ENCODE assay signal across 9 cellular contexts in genomic region chr20:49630396-49630951, GRCh38.
DNase-seq lines count a peak whose midpoint lies in the region; ATAC-seq and TF ChIP-seq lines count a peak whose summit lies in the region.
"Had no signal": no experiment of that assay in that cellular context is flagged by ENCODE, and none has a peak within 500 bp of the region (broad histone marks: within the 10 kb centered on the region; RNA-seq: fewer than 3 reads in every experiment).

No MANE protein-coding gene starts in this region.

- peak overlapping the region; percentile 74 for H3K27ac ChIP-seq in neutrophil

- H3K4me1 Mint-ChIP-seq in Caco-2 (ENCODE audit: low read depth, unreplicated experiment), result peaks cover 14% of the 10 kb centered on the region

- POLR2A ChIA-PET in Caco-2 (lab: Charles Lee), result no interaction called here

- no TSS peak for BruUV-seq in Caco-2 (replicated peaks; lab: Mats Ljungman, UMichigan)

- no peak for TF ChIP-seq CTCF in neutrophil (IDR thresholded peaks at IDR 0.05)
- no peak for TF ChIP-seq CTCF in Caco-2 (IDR thresholded peaks at IDR 0.05; ENCODE audit: insufficient read depth in 1 of 2, low read depth in 1 of 2, low read length in 1 of 2, severe bottlenecking in 1 of 2, unreplicated experiment in 1 of 2)

- H3K27me3 Mint-ChIP-seq in Caco-2 (ENCODE audit: insufficient read depth, unreplicated experiment), result no peaks in the 10 kb centered on the region

- no peak overlapping the region for H3K27ac Mint-ChIP-seq in Caco-2 (ENCODE audit: unreplicated experiment)

- H3K36me3 ChIP-seq in neutrophil (peaks cover 42% of the 10 kb centered on the region), Caco-2 (ENCODE audit: control insufficient read depth, insufficient read depth, low read length) (0 out of 2 replicates have a peak, but pooled peaks cover 1% of the 10 kb centered on the region)

- H3K4me1 ChIP-seq in neutrophil (ENCODE audit: control insufficient read depth in 1 of 2, insufficient read depth in 1 of 2, low read depth in 1 of 2, low read length in 1 of 2) (peaks cover 18 to 36% of the 10 kb centered on the region in 2 experiments), Caco-2 (peaks cover 10% of the 10 kb centered on the region)

- H3K4me3 ChIP-seq in neutrophil (ENCODE audit: low read depth in 1 of 2, low read length in 1 of 2) (no peak overlapping the region), Caco-2 (ENCODE audit: low read depth, low read length) (no peak overlapping the region)

- H3K9me3 Mint-ChIP-seq in Caco-2 (ENCODE audit: unreplicated experiment), result no peaks in the 10 kb centered on the region

- DNase-seq in Caco-2, result no peak
- DNase-seq in Ammon's horn (ENCODE audit: low spot score), result no peak
- DNase-seq in NCI-H2171 (lab: John Stamatoyannopoulos, UW), result no peak
- no peak for DNase-seq in activated T-cell treated with anti-CD3 and anti-CD28 coated beads, Interleukin-2, amount 50 U/mL, for 1 hour

- intact Hi-C loops in Caco-2 (cut with micrococcal nuclease; ENCODE audit: unreplicated experiment), result no loop called here

- H3K4me3 Mint-ChIP-seq in Caco-2 (ENCODE audit: unreplicated experiment), result no peak overlapping the region
- H3K4me3 Mint-ChIP-seq: brain had no signal

- H3K9me3 ChIP-seq in neutrophil (no peaks in the 10 kb centered on the region), Caco-2 (peaks cover 6% of the 10 kb centered on the region; the same call in 1 of the 2 replicates)

- CTCF ChIA-PET in Caco-2 (lab: Charles Lee), result interaction anchor here (0.6 to 1.2 kb wide), 3 partner anchors 20 to 182 kb away, joined by 4 read pairs; partner anchors contain the start of gene SLC9A8

- ATAC-seq in GM18867 (IDR thresholded peaks at IDR 0.05; ENCODE audit: unreplicated experiment) (peak; percentile 77), GM21786 (IDR thresholded peaks at IDR 0.05; ENCODE audit: unreplicated experiment) (peak; percentile 80), HG03521 (IDR thresholded peaks at IDR 0.05; ENCODE audit: unreplicated experiment) (peak; percentile 77)

- H3K36me3 Mint-ChIP-seq in Caco-2 (ENCODE audit: insufficient read depth, unreplicated experiment), result peaks cover 65% of the 10 kb centered on the region

- H3K27me3 ChIP-seq in neutrophil (no peaks in the 10 kb centered on the region), Caco-2 (replicated peaks; ENCODE audit: control insufficient read depth, insufficient read depth, low read length) (no peaks in the 10 kb centered on the region)
